Comparison of ENCODE assay signal across 23 cellular contexts in the genomic region with DNA sequence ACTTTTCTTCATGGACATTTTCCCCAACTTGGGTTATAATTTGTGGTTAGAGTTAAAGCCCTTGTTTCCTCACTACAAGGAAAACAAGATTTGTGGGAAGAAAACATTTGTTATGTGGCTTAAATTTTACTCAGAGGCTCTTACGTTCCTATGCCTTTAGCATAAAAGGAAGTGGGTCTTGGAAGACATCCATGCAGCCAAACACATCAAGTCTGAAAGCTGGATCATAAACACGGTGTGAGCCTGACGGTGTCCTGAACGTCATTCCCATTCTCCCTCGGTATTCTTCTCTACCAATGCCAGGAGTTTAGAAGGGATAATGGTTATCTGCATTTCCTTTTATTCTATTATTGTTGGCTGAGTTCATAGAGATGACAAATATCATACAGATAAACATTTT.
DNase-seq lines count a peak whose midpoint lies in the region; FAIRE-seq and TF ChIP-seq lines count a peak whose summit lies in the region.
"Had no signal": no experiment of that assay in that cellular context is flagged by ENCODE, and none has a peak within 500 bp of the region (broad histone marks: within the 10 kb centered on the region; RNA-seq: fewer than 3 reads in every experiment).

No MANE protein-coding gene starts in this region.

- no peak for TF ChIP-seq CTCF in choroid plexus epithelial cell (conservative IDR thresholded peaks at IDR 0.05; ENCODE audit: low read depth, low read length)
- TF ChIP-seq CTCF in glutamatergic neuron (IDR thresholded peaks at IDR 0.05; ENCODE audit: partially characterized antibody, unreplicated experiment), result no peak

- DNase-seq in EL, result peak; percentile 56
- peak; percentile 65 for DNase-seq in MV-4-11 (lab: John Stamatoyannopoulos, UW)
- DNase-seq in choroid plexus epithelial cell (ENCODE audit: low read depth), result peak; percentile 52
- peak; percentile 0 for DNase-seq in myocyte (ENCODE audit: low read depth)
- DNase-seq in amniotic stem cell (lab: John Stamatoyannopoulos, UW), result no peak
- DNase-seq in glutamatergic neuron, result no peak
- DNase-seq in COLO829 (ENCODE audit: low spot score), result no peak
- no peak for DNase-seq in small intestine
- DNase-seq: activated CD4-positive, alpha-beta T cell treated with anti-CD3 and anti-CD28 coated beads, Interleukin-2, amount 50 U/mL, for 1 hour; activated naive CD4-positive, alpha-beta T cell treated with anti-CD3 and anti-CD28 coated beads, Interleukin-2, amount 10 ng/mL, durations not matched to agents 7 days and 5 days; foreskin keratinocyte; KG1; midbrain; natural killer cell; NCI-H1694; retina; SK-N-SH; stimulated activated naive CD8-positive, alpha-beta T cell treated with anti-CD3 and anti-CD28 coated beads, Interleukin-15, Interleukin-2, amounts not matched to agents 100 U/mL and 50 U/mL, for 24 hours; transverse colon had no signal

- no peaks in the 10 kb centered on the region for H3K9me3 Mint-ChIP-seq in glutamatergic neuron (ENCODE audit: unreplicated experiment)

- no peaks in the 10 kb centered on the region for H3K36me3 ChIP-seq in small intestine (ENCODE audit: control insufficient read depth in 2 of 2, insufficient read depth in 2 of 2, low read length in 2 of 2)
- H3K36me3 ChIP-seq: transverse colon had no signal

- no peaks in the 10 kb centered on the region for H3K4me1 Mint-ChIP-seq in glutamatergic neuron (ENCODE audit: low read depth, unreplicated experiment)
- H3K4me1 Mint-ChIP-seq: activated naive CD4-positive, alpha-beta T cell treated with anti-CD3 and anti-CD28 coated beads, Interleukin-2, amount 10 ng/mL, durations not matched to agents 7 days and 5 days; CD14-positive monocyte; natural killer cell had no signal

- H3K27me3 ChIP-seq in small intestine (ENCODE audit: control insufficient read depth in 2 of 2, insufficient read depth in 2 of 2, low read length in 2 of 2), result no peaks in the 10 kb centered on the region
- H3K27me3 ChIP-seq: foreskin keratinocyte, transverse colon had no signal

- no peaks in the 10 kb centered on the region for H3K9me3 ChIP-seq in small intestine (ENCODE audit: control insufficient read depth, low read depth)
- H3K9me3 ChIP-seq: SK-N-SH, transverse colon had no signal

- no peak overlapping the region for H3K4me3 ChIP-seq in choroid plexus epithelial cell (ENCODE audit: low read depth, low read length)
- no peak overlapping the region for H3K4me3 ChIP-seq in small intestine (ENCODE audit: low read depth in 1 of 2, low read length in 2 of 2)
- H3K4me3 ChIP-seq: transverse colon had no signal

- no peak overlapping the region for H3K4me3 Mint-ChIP-seq in glutamatergic neuron (ENCODE audit: unreplicated experiment)
- H3K4me3 Mint-ChIP-seq: activated naive CD4-positive, alpha-beta T cell treated with anti-CD3 and anti-CD28 coated beads, Interleukin-2, amount 10 ng/mL, durations not matched to agents 7 days and 5 days; CD14-positive monocyte; natural killer cell; T-helper 2 cell treated with Interferon-gamma antibody and Interleukin-4, amounts not matched to agents 5 μg/mL and 100 μg/mL, for 36 hours; WTC11 had no signal

- no peaks in the 10 kb centered on the region for H3K4me1 ChIP-seq in small intestine (ENCODE audit: control insufficient read depth in 2 of 2, insufficient read depth in 1 of 2, low read depth in 1 of 2, low read length in 1 of 2)
- H3K4me1 ChIP-seq: foreskin keratinocyte, transverse colon had no signal

- no peak overlapping the region for H3K27ac ChIP-seq in small intestine (ENCODE audit: low read depth in 1 of 2, low read length in 1 of 2)
- H3K27ac ChIP-seq: foreskin keratinocyte, RWPE1, transverse colon had no signal

- FAIRE-seq in small intestine (lab: Jason Lieb, UNC), result no peak

- peaks cover 9% of the 10 kb centered on the region for H3K36me3 Mint-ChIP-seq in glutamatergic neuron (ENCODE audit: unreplicated experiment)
- H3K36me3 Mint-ChIP-seq: activated naive CD4-positive, alpha-beta T cell treated with anti-CD3 and anti-CD28 coated beads, Interleukin-2, amount 10 ng/mL, durations not matched to agents 7 days and 5 days; CD14-positive monocyte; natural killer cell had no signal

- no peak overlapping the region for H3K27ac Mint-ChIP-seq in glutamatergic neuron (ENCODE audit: unreplicated experiment)
- H3K27ac Mint-ChIP-seq: activated naive CD4-positive, alpha-beta T cell treated with anti-CD3 and anti-CD28 coated beads, Interleukin-2, amount 10 ng/mL, durations not matched to agents 7 days and 5 days; CD14-positive monocyte; natural killer cell; T-helper 2 cell treated with Interferon-gamma antibody and Interleukin-4, amounts not matched to agents 5 μg/mL and 100 μg/mL, for 36 hours; WTC11 had no signal

- WGBS in small intestine, 3 donors, result 31 to 63% (median 52%) methylated on average over 5 of the region's 5 CpGs

- H3K27me3 Mint-ChIP-seq in glutamatergic neuron (ENCODE audit: unreplicated experiment), result no peaks in the 10 kb centered on the region
- H3K27me3 Mint-ChIP-seq: activated naive CD4-positive, alpha-beta T cell treated with anti-CD3 and anti-CD28 coated beads, Interleukin-2, amount 10 ng/mL, durations not matched to agents 7 days and 5 days had no signal

Comparison
In these comparisons a context has a peak if more than half of its experiments do, and no peak if none do; other contexts are left out.
1. DNase-seq: peak in EL (single experiment), MV-4-11 (single experiment), choroid plexus epithelial cell (single experiment) and myocyte (single experiment); none in amniotic stem cell (single experiment), glutamatergic neuron (single experiment), COLO829 (single experiment) and small intestine (single experiment).